8 cellular contexts compared by ENCODE assay signal in genomic region chr7:17940302-17941170, GRCh38. TPM values are rescaled to one million over a fixed set of nuclear protein-coding genes. Genes with fewer than 3 reads are reported as not detected.
A peak's percentile ranks its signal among the peaks of the same experiment; 100 is the strongest.
DNase-seq lines count a peak whose midpoint lies in the region; ATAC-seq and TF ChIP-seq lines count a peak whose summit lies in the region.

Gene SNX13 (minus strand): TSS chr7:17940494. CDS start chr7:17940295, 199 bp downstream.

- BruUV-seq in mammary epithelial cell (replicated peaks; lab: Mats Ljungman, UMichigan) = no TSS peak

- peak within 1 kb of the TSS; percentile 86 for H3K9ac ChIP-seq in mammary epithelial cell (ENCODE audit: insufficient read depth, low read length)
- peak within 1 kb of the TSS; percentile 99 for H3K9ac ChIP-seq in smooth muscle cell (ENCODE audit: low read depth)

- TF ChIP-seq CTCF in AG04450 (IDR thresholded peaks at IDR 0.05; ENCODE audit: low read depth, low read length) = peak; percentile 27
- TF ChIP-seq CTCF in WERI-Rb-1 (IDR thresholded peaks at IDR 0.05; ENCODE audit: low read depth, low read length) = peak; percentile 32
- peak in 1 of 2 donors; percentile 33 for TF ChIP-seq CTCF in mammary epithelial cell (conservative IDR thresholded peaks at IDR 0.05 in 1 of 2, IDR thresholded peaks at IDR 0.05 in 1 of 2; ENCODE audit: extremely low read depth in 1 of 2, insufficient read depth in 1 of 2, low read depth in 1 of 2, low read length in 2 of 2)
- TF ChIP-seq CTCF in smooth muscle cell (IDR thresholded peaks at IDR 0.05; ENCODE audit: borderline replicate concordance, insufficient read depth, poor library complexity, severe bottlenecking) = peak; percentile 14

- H3K36me3 ChIP-seq in WERI-Rb-1 = peaks cover 6% of the 10 kb centered on the region
- H3K36me3 ChIP-seq in mammary epithelial cell (ENCODE audit: insufficient read depth, low read length) = no peaks in the 10 kb centered on the region
- no peaks in the 10 kb centered on the region for H3K36me3 ChIP-seq in smooth muscle cell (ENCODE audit: low read depth)

- H3K27me3 ChIP-seq in AG04450 (ENCODE audit: control insufficient read depth, insufficient read depth, low read length) = no peaks in the 10 kb centered on the region
- no peaks in the 10 kb centered on the region for H3K27me3 ChIP-seq in WERI-Rb-1 (ENCODE audit: insufficient read depth, low read depth, severe bottlenecking)
- H3K27me3 ChIP-seq in mammary epithelial cell (ENCODE audit: insufficient read depth, low read length) = no peaks in the 10 kb centered on the region
- no peaks in the 10 kb centered on the region for H3K27me3 ChIP-seq in smooth muscle cell (ENCODE audit: low read depth)

- H3K9me3 ChIP-seq in AG04450 (ENCODE audit: control insufficient read depth, insufficient read depth, low read length) (no peaks in the 10 kb centered on the region), WERI-Rb-1 (ENCODE audit: severe bottlenecking) (no peaks in the 10 kb centered on the region), mammary epithelial cell (replicated peaks; ENCODE audit: insufficient read depth, low read length) (no peaks in the 10 kb centered on the region), smooth muscle cell (replicated peaks; ENCODE audit: low read depth) (no peaks in the 10 kb centered on the region)

- no peaks in the 10 kb centered on the region for H4K20me1 ChIP-seq in mammary epithelial cell (ENCODE audit: insufficient read depth, low read length)
- H4K20me1 ChIP-seq in smooth muscle cell (ENCODE audit: low read depth) = peaks cover 32% of the 10 kb centered on the region

- peak within 1 kb of the TSS; percentile 97 for H3K4me2 ChIP-seq in mammary epithelial cell (ENCODE audit: insufficient read depth, low read depth, low read length)
- peak within 1 kb of the TSS; percentile 97 for H3K4me2 ChIP-seq in smooth muscle cell

- H3K79me2 ChIP-seq in mammary epithelial cell (ENCODE audit: insufficient read depth, low read length) (peaks cover 55% of the 10 kb centered on the region), smooth muscle cell (ENCODE audit: low read depth) (peaks cover 41% of the 10 kb centered on the region)

- POLR2A ChIA-PET in AG04450 (lab: Yijun Ruan, JAX) = no interaction called here

- DNase-seq in AG04450 (ENCODE audit: low read depth, low spot score) = peak; percentile 74
- DNase-seq in NCI-H2196 treated with DMSO at 0.1 percent for 48 hours (lab: John Stamatoyannopoulos, UW; ENCODE audit: unreplicated experiment) = peak; percentile 80
- DNase-seq in WERI-Rb-1 = peak; percentile 96
- DNase-seq in mammary epithelial cell = peak; percentile 86
- DNase-seq in iPS-NIHi11 (ENCODE audit: low spot score) = peak; percentile 97
- peak; percentile 70 for DNase-seq in smooth muscle cell (lab: John Stamatoyannopoulos, UW; ENCODE audit: unreplicated experiment)

- H3K4me3 ChIP-seq in AG04450 (ENCODE audit: low read depth, low read length) (peak within 1 kb of the TSS; percentile 75), WERI-Rb-1 (ENCODE audit: low read depth, low read length) (peak within 1 kb of the TSS; percentile 98), mammary epithelial cell (replicated peaks in 1 of 3; ENCODE audit: insufficient read depth in 1 of 3, low read depth in 2 of 3, low read length in 3 of 3) (peak within 1 kb of the TSS; percentile 62 to 77 (median 74)), smooth muscle cell (peak within 1 kb of the TSS; percentile 73)

- H3K27ac ChIP-seq in AG04450 (ENCODE audit: low read depth, low read length) (peak within 1 kb of the TSS; percentile 89), WERI-Rb-1 (peak within 1 kb of the TSS; percentile 94), mammary epithelial cell (ENCODE audit: insufficient read depth, low read depth, low read length) (peak within 1 kb of the TSS; percentile 77), smooth muscle cell (ENCODE audit: low read depth) (peak within 1 kb of the TSS; percentile 98)

- dilution Hi-C loops in mammary epithelial cell (cut with HindIII; ENCODE audit: low sequenced_read_pairs) = no loop called here

- WGBS in mammary epithelial cell (ENCODE audit: low coverage, missing lambda C conversion rate) = 2% methylated on average over 20 of the region's 78 CpGs
- whole genome bisulfite sequencing in smooth muscle cell (ENCODE audit: low lambda C conversion rate) = under 1% methylated on average over 78 of the region's 78 CpGs

- H2AFZ ChIP-seq in mammary epithelial cell (ENCODE audit: low read depth, low read length) (peak within 1 kb of the TSS; percentile 92), smooth muscle cell (ENCODE audit: low read depth) (peak within 1 kb of the TSS; percentile 96)

- intact Hi-C loops in mammary epithelial cell (cut with micrococcal nuclease) = loop anchor here (2.0 to 5.0 kb wide), 2 partner anchors 168 to 233 kb away; no protein-coding TSS in a partner anchor

- in situ Hi-C loops in mammary epithelial cell (cut with MboI; ENCODE audit: low sequenced_read_pairs in 2 of 2) = no loop called here

- ATAC-seq in GM18873 (IDR thresholded peaks at IDR 0.05; ENCODE audit: low FRiP score, unreplicated experiment) (peak; percentile 79), HG03139 (IDR thresholded peaks at IDR 0.05; ENCODE audit: unreplicated experiment) (peak; percentile 89)

- H3F3A ChIP-seq in smooth muscle cell (ENCODE audit: low read depth) = no peaks in the 10 kb centered on the region

- H3K4me1 ChIP-seq in mammary epithelial cell (ENCODE audit: insufficient read depth, low read length) (peaks cover 8% of the 10 kb centered on the region), smooth muscle cell (ENCODE audit: low read depth) (peaks cover 24% of the 10 kb centered on the region)

- CTCF ChIA-PET in AG04450 (lab: Charles Lee) = no interaction called here
- CTCF ChIA-PET in mammary epithelial cell (lab: Charles Lee; ENCODE audit: low non-redundant PET) = interaction anchor here (0.7 kb wide), 1 partner anchor 121 kb away, joined by 3 read pairs; no protein-coding TSS in a partner anchor

RNA-seq across cellular contexts. Expression of gene SNX13, which starts in this region (rescaled TPM):
- polyA plus RNA-seq in AG04450 (2011; rRNA removed) = 18.5 and 28.3 TPM in 2 replicates
- 13.2 and 28.6 TPM in 2 replicates for polyA minus RNA-seq in AG04450 (2011; rRNA and poly(A)+ RNA removed)
- 10 to 100 TPM; 35.5 to 62.8 TPM for total RNA-seq in mammary epithelial cell
- polyA plus RNA-seq in mammary epithelial cell = 11.1 TPM
- polyA minus RNA-seq in mammary epithelial cell = 62.3 TPM
- total RNA-seq in smooth muscle cell = 44.0 and 59.6 TPM in 2 replicates
- polyA plus RNA-seq in smooth muscle cell = 17.0 TPM in 2 replicates

Comparison
In these comparisons a context has a peak if more than half of its experiments do, and no peak if none do; other contexts are left out.
1. Peak in every context shown above with its lines: DNase-seq, ATAC-seq, H3K4me3 ChIP-seq and H3K27ac ChIP-seq.